ENCODE assay signal across 26 cellular contexts in genomic region chr7:94453898-94454297, GRCh38. TPM values are rescaled to one million over a fixed set of nuclear protein-coding genes. Genes with fewer than 3 reads are reported as not detected.
"Had no signal": no experiment of that assay in that cellular context is flagged by ENCODE, and none has a peak within 500 bp of the region (broad histone marks: within the 10 kb centered on the region; RNA-seq: fewer than 3 reads in every experiment).

No MANE protein-coding gene starts in this region.

- FAIRE-seq: keratinocyte had no signal

- H3K27ac ChIP-seq: epithelial cell of prostate, esophagus squamous epithelium, sigmoid colon, suprapubic skin, tibial nerve had no signal

- H3K4me1 ChIP-seq: esophagus squamous epithelium, suprapubic skin had no signal

- H3K4me3 ChIP-seq: esophagus squamous epithelium, sigmoid colon, suprapubic skin, tibial nerve had no signal

- H3K9me3 ChIP-seq: esophagus squamous epithelium, sigmoid colon, suprapubic skin, tibial nerve had no signal

- DNase-seq: activated CD4-positive, alpha-beta memory T cell treated with anti-CD3 and anti-CD28 coated beads for 36 hours; activated CD4-positive, alpha-beta T cell treated with anti-CD3 and anti-CD28 coated beads, Interleukin-2, amount 10 ng/mL, durations not matched to agents 24 days and 14 days; activated CD4-positive, CD25-positive, alpha-beta regulatory T cell treated with anti-CD3 and anti-CD28 coated beads, Interleukin-2, amount 50 U/mL, for 72 hours; activated CD8-positive, alpha-beta memory T cell treated with anti-CD3 and anti-CD28 coated beads, Interleukin-2, amount 50 U/mL, for 4 hours; activated effector memory CD4-positive, alpha-beta T cell treated with anti-CD3 and anti-CD28 coated beads, Interleukin-2, amount 50 U/mL, for 16 hours; activated naive CD4-positive, alpha-beta T cell treated with anti-CD3 and anti-CD28 coated beads, Interleukin-2, amount 10 ng/mL, durations not matched to agents 7 days and 5 days; activated naive CD8-positive, alpha-beta T cell treated with anti-CD3 and anti-CD28 coated beads, Interleukin-2, amount 10 ng/mL, durations not matched to agents 7 days and 5 days; activated T-cell treated with anti-CD3 and anti-CD28 coated beads, Interleukin-2, amount 50 U/mL, for 1 hour; amniotic stem cell; endodermal cell; esophagus squamous epithelium; head of caudate nucleus; hippocampal formation; left cardiac atrium; naive B cell; occipital lobe; sigmoid colon; small intestine; stimulated activated CD4-positive, alpha-beta T cell treated with anti-CD3 and anti-CD28 coated beads, Interleukin-15, amount 100 ng/mL, for 24 hours; stimulated activated naive CD4-positive, alpha-beta T cell; SW 1271; T1000 had no signal

- H3K36me3 ChIP-seq: esophagus squamous epithelium, sigmoid colon, suprapubic skin, tibial nerve had no signal

- H3K27me3 ChIP-seq: esophagus squamous epithelium, sigmoid colon, suprapubic skin, tibial nerve had no signal

RNA-seq across cellular contexts. Expression of gene COL1A2, which starts 59.2 kb away (rescaled TPM):
- total RNA-seq: activated CD4-positive, alpha-beta memory T cell treated with anti-CD3 and anti-CD28 coated beads for 36 hours had no signal
